ENCODE assay signal across 8 cellular contexts in the genomic region with DNA sequence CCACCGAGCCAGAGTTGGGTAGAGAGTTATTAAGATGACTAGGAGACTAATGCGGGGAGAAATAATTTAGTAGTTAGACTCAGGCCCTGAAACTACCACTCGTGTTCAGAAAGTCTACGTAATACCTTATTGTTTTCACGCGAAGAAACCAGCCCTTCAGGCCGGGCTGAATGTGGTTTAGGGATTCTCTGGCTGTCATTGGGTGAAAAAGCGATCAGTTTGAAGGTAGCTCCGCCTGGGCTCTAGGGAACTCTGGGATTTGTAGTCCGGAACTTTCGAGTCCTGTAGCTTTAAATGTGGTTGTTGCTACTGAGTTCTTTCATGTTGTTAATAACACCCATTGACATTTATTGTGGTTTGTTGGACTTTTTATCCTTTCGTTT. TPM values are rescaled to one million over a fixed set of nuclear protein-coding genes. Genes with fewer than 3 reads are reported as not detected.
DNase-seq lines count a peak whose midpoint lies in the region; ATAC-seq, FAIRE-seq and TF ChIP-seq lines count a peak whose summit lies in the region.

No MANE protein-coding gene starts in this region.

- peak overlapping the region in 3 of 4 experiments; percentile 91 to 97 (median 95); a peak in 6 of 7 replicates for H3K9ac ChIP-seq in H1 (replicated peaks in 1 of 4; ENCODE audit: extremely low read depth in 1 of 4, low read depth in 3 of 4, low read length in 3 of 4)

- peaks cover 0 to 2% (median 0%) of the 10 kb centered on the region in 3 donors for H3K27me3 Mint-ChIP-seq in CD14-positive monocyte (ENCODE audit: low read depth in 3 of 3)
- no peaks in the 10 kb centered on the region for H3K27me3 Mint-ChIP-seq in activated CD4-positive, alpha-beta memory T cell treated with anti-CD3 and anti-CD28 coated beads, Interleukin-2, amount 10 ng/mL, durations not matched to agents 7 days and 5 days
- H3K27me3 Mint-ChIP-seq in memory B cell, result no peaks in the 10 kb centered on the region

- peak overlapping the region; percentile 97 for H3K27ac ChIP-seq in H1 (ENCODE audit: low read depth, low read length)

- H3K36me3 Mint-ChIP-seq in CD14-positive monocyte (peaks cover 6 to 9% of the 10 kb centered on the region in 2 donors), memory B cell (peaks cover 5% of the 10 kb centered on the region)
- H3K36me3 Mint-ChIP-seq in activated CD4-positive, alpha-beta memory T cell treated with anti-CD3 and anti-CD28 coated beads, Interleukin-2, amount 10 ng/mL, durations not matched to agents 7 days and 5 days (ENCODE audit: low read depth), result peaks cover 17% of the 10 kb centered on the region

- no peak overlapping the region; the same call in 1 of the 2 replicates for H3K18ac ChIP-seq in H1 (ENCODE audit: extremely low read depth, low read length)

- H4K20me1 ChIP-seq in H1 (replicated peaks in 1 of 2; ENCODE audit: control insufficient read depth in 1 of 2, insufficient read depth in 2 of 2, low read length in 2 of 2), result no peaks in the 10 kb centered on the region

- peak in 1 of 2 experiments; percentile 8; a peak in 2 of 3 replicates for TF ChIP-seq POLR2A in H1 (IDR thresholded peaks at IDR 0.05; ENCODE audit: control extremely low read depth in 1 of 2, low read depth in 2 of 2, low read length in 2 of 2)

- H3K4me1 Mint-ChIP-seq in CD14-positive monocyte, result peaks cover 2% of the 10 kb centered on the region
- peaks cover 33% of the 10 kb centered on the region for H3K4me1 Mint-ChIP-seq in activated CD4-positive, alpha-beta memory T cell treated with anti-CD3 and anti-CD28 coated beads, Interleukin-2, amount 10 ng/mL, durations not matched to agents 7 days and 5 days
- H3K4me1 Mint-ChIP-seq in memory B cell, result peaks cover 11% of the 10 kb centered on the region

- peaks cover 0 to 3% (median 0%) of the 10 kb centered on the region in 4 experiments; a peak in 1 of 8 replicates for H3K36me3 ChIP-seq in H1 (ENCODE audit: control insufficient read depth in 2 of 4, insufficient read depth in 4 of 4, low read length in 3 of 4)

- no peak for TF ChIP-seq RAD21 in H1 (IDR thresholded peaks at IDR 0.05 in 1 of 2, conservative IDR thresholded peaks at IDR 0.05 in 1 of 2; ENCODE audit: low read depth in 2 of 2, low read length in 2 of 2)

- H3K14ac ChIP-seq in H1 (ENCODE audit: insufficient read length), result no peak overlapping the region

- no peak for TF ChIP-seq EP300 in H1 (IDR thresholded peaks at IDR 0.05; ENCODE audit: borderline replicate concordance in 1 of 2, low read depth in 2 of 2, low read length in 2 of 2)

- H3K9me3 Mint-ChIP-seq in CD14-positive monocyte (peaks cover 0 to 4% (median 0%) of the 10 kb centered on the region in 7 donors), memory B cell (no peaks in the 10 kb centered on the region)
- no peaks in the 10 kb centered on the region for H3K9me3 Mint-ChIP-seq in activated CD4-positive, alpha-beta memory T cell treated with anti-CD3 and anti-CD28 coated beads, Interleukin-2, amount 10 ng/mL, durations not matched to agents 7 days and 5 days

- FAIRE-seq in H1 (lab: Jason Lieb, UNC), result peak; percentile 89

- ATAC-seq in GM19452 (IDR thresholded peaks at IDR 0.05; ENCODE audit: unreplicated experiment) (peak; percentile 64), HG03575 (IDR thresholded peaks at IDR 0.05; ENCODE audit: extremely low read depth, insufficient number of reproducible peaks, low FRiP score, unreplicated experiment) (peak; percentile 42), memory B cell (ENCODE audit: low read depth) (peak; percentile 57)

- no peak overlapping the region for H4K91ac ChIP-seq in H1 (replicated peaks; ENCODE audit: insufficient read length, low read length)

- DNase-seq in CD14-positive monocyte (ENCODE audit: low spot score) (peak; percentile 79), NCI-H82 (lab: John Stamatoyannopoulos, UW) (peak; percentile 94), H1 (ENCODE audit: low read depth in 1 of 2, low spot score in 2 of 2) (peak in 1 of 2 experiments; percentile 69), memory B cell (ENCODE audit: low spot score in 2 of 2) (peak in 1 of 2 donors; percentile 80)
- peak; percentile 85 for DNase-seq in activated CD4-positive, alpha-beta memory T cell treated with anti-CD3 and anti-CD28 coated beads, Interleukin-2, amount 10 ng/mL, durations not matched to agents 7 days and 5 days
- DNase-seq in stimulated activated CD8-positive, alpha-beta memory T cell treated with anti-CD3 and anti-CD28 coated beads, Interleukin-12 subunit alpha, Interleukin-12 subunit beta, amount 100 ng/mL, for 24 hours (ENCODE audit: extremely low read depth), result peak; percentile 42

- CTCF ChIA-PET in activated CD4-positive, alpha-beta memory T cell treated with anti-CD3 and anti-CD28 coated beads, Interleukin-2, amount 10 ng/mL, durations not matched to agents 7 days and 5 days (lab: Charles Lee), result interaction anchor here (0.5 to 3.8 kb wide), 12 partner anchors 8 to 253 kb away, joined by 3 to 20 read pairs (median 4); no protein-coding TSS in a partner anchor
- CTCF ChIA-PET in H1 (lab: Charles Lee; ENCODE audit: partially characterized antibody), result interaction anchor here (0.9 to 1.7 kb wide), 7 partner anchors 9 to 241 kb away, joined by 3 to 9 read pairs (median 4); no protein-coding TSS in a partner anchor

- 0 out of 2 replicates have a peak, but pooled peaks cover 2% of the 10 kb centered on the region for H3K79me1 ChIP-seq in H1 (ENCODE audit: low read depth, low read length)

- no peaks in the 10 kb centered on the region; a peak in 1 of 7 replicates for H3K4me1 ChIP-seq in H1 (replicated peaks in 1 of 4; ENCODE audit: control insufficient read depth in 3 of 4, insufficient read depth in 4 of 4, low read length in 3 of 4)

- 1% methylated on average over 12 of the region's 12 CpGs; no CpG with 5 or more reads in 1 of the 2 experiments for WGBS in H1 (ENCODE audit: extremely low coverage in 1 of 2, insufficient coverage in 1 of 2, insufficient read length in 1 of 2, insufficient replicate concordance in 2 of 2, low coverage in 1 of 2, low lambda C conversion rate in 2 of 2, missing lambda C conversion rate in 1 of 2), 2 experiments

- no peaks in the 10 kb centered on the region for H3K27me3 ChIP-seq in H1 (replicated peaks in 1 of 4; ENCODE audit: control insufficient read depth in 3 of 4, extremely low read depth in 1 of 4, insufficient read depth in 3 of 4, low read length in 3 of 4)

- no peak overlapping the region for H3K4ac ChIP-seq in H1 (replicated peaks; ENCODE audit: insufficient read length, low read depth, low read length)

- POLR2A ChIA-PET in activated CD4-positive, alpha-beta memory T cell treated with anti-CD3 and anti-CD28 coated beads, Interleukin-2, amount 10 ng/mL, durations not matched to agents 7 days and 5 days (lab: Charles Lee), result interaction anchor here (0.6 to 3.6 kb wide), 17 partner anchors 9 to 291 kb away, joined by 3 to 57 read pairs (median 5); a partner anchor contains a TSS
- POLR2A ChIA-PET in H1 (lab: Charles Lee; ENCODE audit: partially characterized antibody), result interaction anchor here (0.7 to 2.4 kb wide), 21 partner anchors 8 to 247 kb away, joined by 3 to 17 read pairs (median 4); a partner anchor contains a TSS

- peaks cover 12 to 32% of the 10 kb centered on the region in 2 experiments for H3K79me2 ChIP-seq in H1 (ENCODE audit: control insufficient read depth in 1 of 2, insufficient read depth in 2 of 2, low read length in 2 of 2)

- no peak overlapping the region for H3K23ac ChIP-seq in H1 (ENCODE audit: insufficient read length)

- H2BK120ac ChIP-seq in H1 (replicated peaks; ENCODE audit: low read depth, low read length), result no peak overlapping the region

- peak overlapping the region; percentile 96 to 99 for H3K4me3 Mint-ChIP-seq in CD14-positive monocyte
- peak overlapping the region; percentile 80 for H3K4me3 Mint-ChIP-seq in activated CD4-positive, alpha-beta memory T cell treated with anti-CD3 and anti-CD28 coated beads, Interleukin-2, amount 10 ng/mL, durations not matched to agents 7 days and 5 days
- H3K4me3 Mint-ChIP-seq in memory B cell, result peak overlapping the region; percentile 98

- H2BK20ac ChIP-seq in H1 (ENCODE audit: low read length), result no peak overlapping the region

- peak overlapping the region; percentile 25 to 71 for H3K4me2 ChIP-seq in H1 (ENCODE audit: insufficient read depth in 1 of 2, low read depth in 2 of 2, low read length in 2 of 2)

- H3K27ac Mint-ChIP-seq in CD14-positive monocyte (peak overlapping the region; percentile 99 to 100 (median 100)), memory B cell (peak overlapping the region; percentile 100)
- H3K27ac Mint-ChIP-seq in activated CD4-positive, alpha-beta memory T cell treated with anti-CD3 and anti-CD28 coated beads, Interleukin-2, amount 10 ng/mL, durations not matched to agents 7 days and 5 days, result peak overlapping the region; percentile 89

- H2BK15ac ChIP-seq in H1 (ENCODE audit: low read length), result no peak overlapping the region

- peak overlapping the region; percentile 52 for H3K56ac ChIP-seq in H1 (replicated peaks; ENCODE audit: insufficient read length, low read depth, low read length)

- peak overlapping the region; percentile 64 to 92 (median 83) for H3K4me3 ChIP-seq in H1 (ENCODE audit: extremely low read depth in 1 of 4, insufficient read depth in 2 of 4, low read depth in 3 of 4, low read length in 4 of 4)

- TF ChIP-seq CTCF in CD14-positive monocyte (IDR thresholded peaks at IDR 0.05), result no peak
- no peak for TF ChIP-seq CTCF in H1 (IDR thresholded peaks at IDR 0.05; ENCODE audit: control extremely low read depth in 1 of 3, insufficient read depth in 1 of 3, low read depth in 1 of 3, low read length in 3 of 3)

- H3K9me3 ChIP-seq in H1 (ENCODE audit: insufficient read depth in 2 of 2, low read depth in 1 of 2, low read length in 1 of 2), result no peaks in the 10 kb centered on the region; a peak in 1 of 4 replicates

- H2BK5ac ChIP-seq in H1 (ENCODE audit: low read depth, low read length), result peak overlapping the region; percentile 69; the same call in 1 of the 2 replicates

- no peak overlapping the region for H4K8ac ChIP-seq in H1 (ENCODE audit: extremely low read depth, insufficient read depth, low read length)

- peak overlapping the region; percentile 98 for H2AFZ ChIP-seq in H1 (ENCODE audit: low read length)

- intact Hi-C loops in CD14-positive monocyte (cut with micrococcal nuclease), result loop anchor here (1.0 to 5.0 kb wide), 3 partner anchors 85 to 100 kb away; a partner anchor contains a TSS

- no peak overlapping the region for H2BK12ac ChIP-seq in H1 (ENCODE audit: low read depth, low read length)

- H2AK5ac ChIP-seq in H1 (ENCODE audit: low read depth, low read length), result no peak overlapping the region

- H3K23me2 ChIP-seq in H1 (ENCODE audit: low read depth, low read length), result no peaks in the 10 kb centered on the region; the same call in 1 of the 2 replicates

- peak overlapping the region; percentile 52 for H4K5ac ChIP-seq in H1 (ENCODE audit: insufficient read length, low read depth, low read length)

RNA-seq across cellular contexts. Expression of a gene that starts 0.5 kb away (rescaled TPM):
- 1 to 10 TPM; 2.1 to 3.6 TPM for polyA plus RNA-seq in CD14-positive monocyte
- total RNA-seq in activated CD4-positive, alpha-beta memory T cell treated with anti-CD3 and anti-CD28 coated beads, Interleukin-2, amount 10 ng/mL, durations not matched to agents 7 days and 5 days, result 10 to 100 TPM; 20.1 to 21.9 TPM
- 32.0 and 32.9 TPM in 2 replicates for total RNA-seq in H1 (2021; fragmentation: NEBNext Ultra II Directional; extraction: Animal tissue kit (Norgen Biotek cat#: 25700))
- polyA plus RNA-seq in H1 (2011; rRNA removed), result 4.1 and 8.3 TPM in 2 replicates
- polyA plus RNA-seq in H1 (2011; cell fraction: cytosol; rRNA removed), result 11.5 TPM
- 2.4 TPM for polyA plus RNA-seq in H1 (2011; cell fraction: nucleus; rRNA removed)
- polyA plus RNA-seq in H1 (2012, experiment 1 of 2), result 13.2 to 26.1 TPM (median 16.1 TPM) in 4 replicates
- 1.6 TPM for polyA plus RNA-seq in H1 (2012, experiment 2 of 2)
- 16.3 TPM for polyA plus RNA-seq in H1 (2013, experiment 1 of 2)
- 17.1 TPM for polyA plus RNA-seq in H1 (2013, experiment 2 of 2)
- 18.4 and 23.0 TPM in 2 replicates for polyA minus RNA-seq in H1 (2011; rRNA and poly(A)+ RNA removed)
- 11.7 TPM for polyA minus RNA-seq in H1 (2011; cell fraction: cytosol; rRNA and poly(A)+ RNA removed)
- 15.8 TPM for polyA minus RNA-seq in H1 (2011; cell fraction: nucleus; rRNA and poly(A)+ RNA removed)
